31 cellular contexts compared by ENCODE assay signal in the genomic region with DNA sequence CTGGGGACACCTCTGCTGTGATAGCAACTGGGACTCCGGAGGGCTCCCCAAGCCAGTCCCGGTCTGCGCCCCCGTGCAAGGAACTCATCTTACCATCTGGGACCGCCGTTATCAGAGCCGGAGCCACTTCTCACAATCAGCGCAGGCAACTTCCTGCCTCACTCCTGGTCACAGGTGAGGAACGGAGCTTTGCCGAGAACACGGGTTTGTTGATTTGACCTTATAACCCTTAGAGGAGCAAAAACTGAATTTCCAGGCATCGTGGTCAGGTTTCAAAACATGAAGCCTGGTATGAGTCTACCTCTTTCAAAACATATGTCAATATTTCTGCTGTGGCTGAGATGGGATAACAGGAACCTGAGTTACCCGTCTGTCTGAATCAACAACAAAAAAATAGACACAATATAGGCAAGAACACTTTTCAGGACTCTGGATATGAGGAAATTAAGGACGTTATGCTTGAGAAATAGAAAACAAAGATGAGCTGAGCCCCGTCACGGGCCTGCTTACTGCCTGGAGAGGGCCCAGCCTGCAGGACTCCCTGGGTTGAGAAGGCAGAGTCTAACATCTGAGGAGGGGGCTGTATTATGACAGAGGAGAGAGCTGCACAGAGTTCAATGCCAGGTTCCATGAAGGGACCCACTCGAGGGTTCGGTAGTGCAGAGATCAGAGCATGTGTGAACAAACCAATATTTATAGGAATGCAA.
DNase-seq lines count a peak whose midpoint lies in the region; ATAC-seq, FAIRE-seq and TF ChIP-seq lines count a peak whose summit lies in the region.
"Had no signal": no experiment of that assay in that cellular context is flagged by ENCODE, and none has a peak within 500 bp of the region (broad histone marks: within the 10 kb centered on the region; RNA-seq: fewer than 3 reads in every experiment).

No MANE protein-coding gene starts in this region.

- TF ChIP-seq CTCF in CD14-positive monocyte (IDR thresholded peaks at IDR 0.05): no peak
- TF ChIP-seq CTCF in H9 (conservative IDR thresholded peaks at IDR 0.05): no peak
- no peak for TF ChIP-seq CTCF in glutamatergic neuron (IDR thresholded peaks at IDR 0.05; ENCODE audit: partially characterized antibody, unreplicated experiment)

- no peak overlapping the region for H3K4ac ChIP-seq in H9 (ENCODE audit: low read depth, low read length)

- no peaks in the 10 kb centered on the region for H3K4me1 ChIP-seq in H9 (ENCODE audit: insufficient read depth, low read length)
- H3K4me1 ChIP-seq: gastrocnemius medialis, SJSA1 had no signal

- no peak overlapping the region for H2BK12ac ChIP-seq in H9 (ENCODE audit: insufficient read length, low read depth, low read length)

- H3K4me1 Mint-ChIP-seq in CD14-positive monocyte (peaks cover 33% of the 10 kb centered on the region), H9 (peaks cover 18 to 28% of the 10 kb centered on the region in 2 experiments), glutamatergic neuron (ENCODE audit: low read depth, unreplicated experiment) (peaks cover 4% of the 10 kb centered on the region)
- H3K4me1 Mint-ChIP-seq in effector memory CD8-positive, alpha-beta T cell (ENCODE audit: low read depth in 2 of 2): peaks cover 0 to 4% of the 10 kb centered on the region in 2 donors
- H3K4me1 Mint-ChIP-seq in natural killer cell treated with Interleukin-12 subunit alpha and Interleukin-12 subunit beta and Interleukin-15 and Interleukin-18, amount 100 ng/mL, for 72 hours (ENCODE audit: low read depth in 2 of 2): no peaks in the 10 kb centered on the region
- H3K4me1 Mint-ChIP-seq: activated naive CD8-positive, alpha-beta T cell treated with anti-CD3 and anti-CD28 coated beads, Interleukin-2, amount 50 U/mL, for 24 hours; immature natural killer cell had no signal

- H2AK5ac ChIP-seq in H9 (ENCODE audit: insufficient read length, low read length): no peak overlapping the region

- no peak overlapping the region for H2BK5ac ChIP-seq in H9 (ENCODE audit: insufficient read length, low read length)

- no peak overlapping the region for H3T11ph ChIP-seq in H9 (ENCODE audit: low read length)

- no peak overlapping the region for H3K56ac ChIP-seq in H9 (ENCODE audit: insufficient read length, low read depth, low read length)

- DNase-seq in CD14-positive monocyte (ENCODE audit: low spot score) (no peak), H9 (peak; percentile 18), glutamatergic neuron (no peak), sciatic nerve (ENCODE audit: low spot score) (peak; percentile 45), HTR-8/SVneo (ENCODE audit: insufficient read length, low spot score) (no peak)
- DNase-seq in effector memory CD8-positive, alpha-beta T cell: no peak
- DNase-seq in natural killer cell treated with Interleukin-12 subunit alpha and Interleukin-12 subunit beta and Interleukin-15 and Interleukin-18, amount 100 ng/mL, for 72 hours (ENCODE audit: low spot score): no peak
- DNase-seq: activated B cell treated with CpG ODN at 0.5 μM for 24 hours; activated gamma-delta T cell; activated naive CD8-positive, alpha-beta T cell treated with anti-CD3 and anti-CD28 coated beads, Interleukin-2, amount 50 U/mL, for 24 hours; activated T-cell treated with anti-CD3 and anti-CD28 coated beads for 4 hours; caudate nucleus; CD4-positive, alpha-beta T cell; gastrocnemius medialis; GM23248; immature natural killer cell; IMR-90; NCI-H1105 treated with DMSO at 0.1 percent for 48 hours; NCI-H2029; NCI-H526 treated with DMSO at 0.1 percent for 48 hours; stimulated activated CD4-positive, alpha-beta T cell treated with anti-CD3 and anti-CD28 coated beads, Interleukin-1b, Interleukin-23, amount 100 ng/mL, for 48 hours; T-helper 1 cell; trophoblast cell had no signal

- no peak overlapping the region for H4K8ac ChIP-seq in H9 (replicated peaks; ENCODE audit: insufficient read length, low read depth, low read length)

- no peak overlapping the region for H3K9ac ChIP-seq in H9 (ENCODE audit: extremely low read depth, insufficient read length, low read length)
- H3K9ac ChIP-seq: GM23248 had no signal

- H3K27me3 ChIP-seq in H9 (ENCODE audit: insufficient read depth, low read length): no peaks in the 10 kb centered on the region
- H3K27me3 ChIP-seq: hepatocyte had no signal

- no peak overlapping the region for H4K5ac ChIP-seq in H9 (ENCODE audit: insufficient read length, low read depth, low read length)

- H2BK20ac ChIP-seq in H9 (ENCODE audit: low read depth, low read length, poor library complexity, severe bottlenecking): no peak overlapping the region

- no peak for FAIRE-seq in HTR-8/SVneo (lab: Jason Lieb, UNC)
- FAIRE-seq: GM12891, RCC 7860 had no signal

- no CpG with 5 or more reads among the region's 18 CpGs for WGBS in H9 (ENCODE audit: extremely low coverage, insufficient read length, low lambda C conversion rate)

- H3K9me3 ChIP-seq in H9 (ENCODE audit: control insufficient read depth, low read depth, low read length): no peaks in the 10 kb centered on the region
- H3K9me3 ChIP-seq: gastrocnemius medialis, SJSA1 had no signal

- intact Hi-C loops in CD14-positive monocyte (cut with micrococcal nuclease) (no loop called here), sciatic nerve (cut with DNase I) (no loop called here)

- H3K36me3 Mint-ChIP-seq in CD14-positive monocyte (peaks cover 0 to 13% of the 10 kb centered on the region in 2 donors), H9 (ENCODE audit: insufficient read depth in 1 of 3, low read depth in 3 of 3) (no peaks in the 10 kb centered on the region), glutamatergic neuron (ENCODE audit: unreplicated experiment) (peaks cover 7% of the 10 kb centered on the region)
- H3K36me3 Mint-ChIP-seq in effector memory CD8-positive, alpha-beta T cell (ENCODE audit: insufficient read depth): no peaks in the 10 kb centered on the region
- no peaks in the 10 kb centered on the region for H3K36me3 Mint-ChIP-seq in natural killer cell treated with Interleukin-12 subunit alpha and Interleukin-12 subunit beta and Interleukin-15 and Interleukin-18, amount 100 ng/mL, for 72 hours
- H3K36me3 Mint-ChIP-seq: immature natural killer cell; mesothelial cell of epicardium; naive thymus-derived CD4-positive, alpha-beta T cell had no signal

- no peak overlapping the region for H2AFZ ChIP-seq in H9 (ENCODE audit: low read length)
- H2AFZ ChIP-seq: GM23248, hepatocyte had no signal

- no peak for ATAC-seq in sciatic nerve
- no peak for ATAC-seq in effector memory CD8-positive, alpha-beta T cell (replicated peaks)
- no peak for ATAC-seq in natural killer cell treated with Interleukin-12 subunit alpha and Interleukin-12 subunit beta and Interleukin-15 and Interleukin-18, amount 100 ng/mL, for 72 hours
- ATAC-seq: activated naive CD8-positive, alpha-beta T cell treated with anti-CD3 and anti-CD28 coated beads, Interleukin-2, amount 50 U/mL, for 24 hours; gastrocnemius medialis; naive thymus-derived CD4-positive, alpha-beta T cell had no signal

- no peaks in the 10 kb centered on the region for H3K79me1 ChIP-seq in H9 (ENCODE audit: insufficient read depth, low read depth, low read length, poor library complexity, severe bottlenecking)

- H3K79me2 ChIP-seq in H9 (ENCODE audit: insufficient read depth, low read length): no peaks in the 10 kb centered on the region
- H3K79me2 ChIP-seq: hepatocyte had no signal

- H4K20me1 ChIP-seq in H9 (ENCODE audit: control insufficient read depth, insufficient read depth, insufficient read length): no peaks in the 10 kb centered on the region

- H3K4me2 ChIP-seq in H9 (ENCODE audit: insufficient read depth, insufficient read length, low read length): no peak overlapping the region
- H3K4me2 ChIP-seq: hepatocyte, smooth muscle cell had no signal

- no peak overlapping the region for H4K91ac ChIP-seq in H9 (ENCODE audit: insufficient read length, low read depth, low read length)

- H3K9me3 Mint-ChIP-seq in CD14-positive monocyte (peaks cover 0 to 8% (median 0%) of the 10 kb centered on the region in 7 donors), H9 (no peaks in the 10 kb centered on the region), glutamatergic neuron (ENCODE audit: unreplicated experiment) (peaks cover 3% of the 10 kb centered on the region)
- H3K9me3 Mint-ChIP-seq in effector memory CD8-positive, alpha-beta T cell: no peaks in the 10 kb centered on the region
- no peaks in the 10 kb centered on the region for H3K9me3 Mint-ChIP-seq in natural killer cell treated with Interleukin-12 subunit alpha and Interleukin-12 subunit beta and Interleukin-15 and Interleukin-18, amount 100 ng/mL, for 72 hours
- H3K9me3 Mint-ChIP-seq: activated B cell treated with CpG ODN at 0.5 μM for 24 hours; activated naive CD8-positive, alpha-beta T cell treated with anti-CD3 and anti-CD28 coated beads, Interleukin-2, amount 50 U/mL, for 24 hours; CD4-positive, alpha-beta T cell; dendritic cell treated with granulocyte-macrophage colony-stimulating factor and Interleukin-4, amounts not matched to agents 40 ng/mL and 50 ng/mL, for 4 days; immature natural killer cell; mesothelial cell of epicardium; naive thymus-derived CD4-positive, alpha-beta T cell had no signal

- H3K23ac ChIP-seq in H9 (ENCODE audit: insufficient read length, low read depth, low read length): no peak overlapping the region

- H3K27ac Mint-ChIP-seq in CD14-positive monocyte (peak overlapping the region in 6 of 7 donors; percentile 10 to 67 (median 29)), H9 (no peak overlapping the region), glutamatergic neuron (ENCODE audit: unreplicated experiment) (peak overlapping the region; percentile 25)
- no peak overlapping the region for H3K27ac Mint-ChIP-seq in effector memory CD8-positive, alpha-beta T cell
- no peak overlapping the region for H3K27ac Mint-ChIP-seq in natural killer cell treated with Interleukin-12 subunit alpha and Interleukin-12 subunit beta and Interleukin-15 and Interleukin-18, amount 100 ng/mL, for 72 hours
- H3K27ac Mint-ChIP-seq: activated B cell treated with CpG ODN at 0.5 μM for 24 hours; activated naive CD8-positive, alpha-beta T cell treated with anti-CD3 and anti-CD28 coated beads, Interleukin-2, amount 50 U/mL, for 24 hours; CD4-positive, alpha-beta T cell; dendritic cell treated with granulocyte-macrophage colony-stimulating factor and Interleukin-4, amounts not matched to agents 40 ng/mL and 50 ng/mL, for 4 days; immature natural killer cell; mesothelial cell of epicardium; naive thymus-derived CD4-positive, alpha-beta T cell had no signal

- H3K4me3 Mint-ChIP-seq in CD14-positive monocyte: no peak overlapping the region
- H3K4me3 Mint-ChIP-seq in H9: no peak overlapping the region
- H3K4me3 Mint-ChIP-seq in glutamatergic neuron (ENCODE audit: unreplicated experiment): no peak overlapping the region
- H3K4me3 Mint-ChIP-seq in effector memory CD8-positive, alpha-beta T cell: no peak overlapping the region
- no peak overlapping the region for H3K4me3 Mint-ChIP-seq in natural killer cell treated with Interleukin-12 subunit alpha and Interleukin-12 subunit beta and Interleukin-15 and Interleukin-18, amount 100 ng/mL, for 72 hours
- H3K4me3 Mint-ChIP-seq: activated B cell treated with CpG ODN at 0.5 μM for 24 hours; activated naive CD8-positive, alpha-beta T cell treated with anti-CD3 and anti-CD28 coated beads, Interleukin-2, amount 50 U/mL, for 24 hours; CD4-positive, alpha-beta T cell; dendritic cell treated with granulocyte-macrophage colony-stimulating factor and Interleukin-4, amounts not matched to agents 40 ng/mL and 50 ng/mL, for 4 days; immature natural killer cell; mesothelial cell of epicardium; naive thymus-derived CD4-positive, alpha-beta T cell had no signal

- H2BK15ac ChIP-seq in H9 (ENCODE audit: low read depth, low read length): no peak overlapping the region

- peaks cover 16 to 34% (median 16%) of the 10 kb centered on the region in 3 donors for H3K27me3 Mint-ChIP-seq in CD14-positive monocyte (ENCODE audit: low read depth in 3 of 3)
- H3K27me3 Mint-ChIP-seq in H9 (ENCODE audit: low read depth): peaks cover 30% of the 10 kb centered on the region
- no peaks in the 10 kb centered on the region for H3K27me3 Mint-ChIP-seq in glutamatergic neuron (ENCODE audit: unreplicated experiment)
- H3K27me3 Mint-ChIP-seq in effector memory CD8-positive, alpha-beta T cell: peaks cover 18 to 46% of the 10 kb centered on the region in 2 donors
- H3K27me3 Mint-ChIP-seq in natural killer cell treated with Interleukin-12 subunit alpha and Interleukin-12 subunit beta and Interleukin-15 and Interleukin-18, amount 100 ng/mL, for 72 hours: peaks cover 19 to 29% of the 10 kb centered on the region in 2 donors
- H3K27me3 Mint-ChIP-seq: CD4-positive, alpha-beta T cell had no signal

- no peak overlapping the region for H3K18ac ChIP-seq in H9 (ENCODE audit: insufficient read length, low read depth, low read length)

- no peak overlapping the region for H3K27ac ChIP-seq in H9 (ENCODE audit: insufficient read length, low read depth, low read length)
- H3K27ac ChIP-seq: gastrocnemius medialis, GM23248, hepatocyte, SJSA1 had no signal

- no peak overlapping the region for H3K14ac ChIP-seq in H9 (ENCODE audit: insufficient read depth, low read length)

- no peaks in the 10 kb centered on the region for H3K23me2 ChIP-seq in H9 (ENCODE audit: insufficient read length, low read depth, low read length, poor library complexity, severe bottlenecking)

- H2BK120ac ChIP-seq in H9 (ENCODE audit: low read depth, low read length, poor library complexity, severe bottlenecking): no peak overlapping the region

Comparison
In these comparisons a context has a peak if more than half of its experiments do, and no peak if none do; other contexts are left out.
1. DNase-seq: peak in H9 (single experiment) and sciatic nerve (single experiment); none in CD14-positive monocyte (single experiment), glutamatergic neuron (single experiment), effector memory CD8-positive, alpha-beta T cell (0 of 3), HTR-8/SVneo (single experiment) and natural killer cell treated with Interleukin-12 subunit alpha and Interleukin-12 subunit beta and Interleukin-15 and Interleukin-18, amount 100 ng/mL, for 72 hours (single experiment).
2. H3K27ac Mint-ChIP-seq: peak in CD14-positive monocyte (6 of 7) and glutamatergic neuron (single experiment); none in H9 (0 of 3), effector memory CD8-positive, alpha-beta T cell (0 of 2) and natural killer cell treated with Interleukin-12 subunit alpha and Interleukin-12 subunit beta and Interleukin-15 and Interleukin-18, amount 100 ng/mL, for 72 hours (0 of 2).